Comparison of ENCODE assay signal across 9 cellular contexts in the genomic region with DNA sequence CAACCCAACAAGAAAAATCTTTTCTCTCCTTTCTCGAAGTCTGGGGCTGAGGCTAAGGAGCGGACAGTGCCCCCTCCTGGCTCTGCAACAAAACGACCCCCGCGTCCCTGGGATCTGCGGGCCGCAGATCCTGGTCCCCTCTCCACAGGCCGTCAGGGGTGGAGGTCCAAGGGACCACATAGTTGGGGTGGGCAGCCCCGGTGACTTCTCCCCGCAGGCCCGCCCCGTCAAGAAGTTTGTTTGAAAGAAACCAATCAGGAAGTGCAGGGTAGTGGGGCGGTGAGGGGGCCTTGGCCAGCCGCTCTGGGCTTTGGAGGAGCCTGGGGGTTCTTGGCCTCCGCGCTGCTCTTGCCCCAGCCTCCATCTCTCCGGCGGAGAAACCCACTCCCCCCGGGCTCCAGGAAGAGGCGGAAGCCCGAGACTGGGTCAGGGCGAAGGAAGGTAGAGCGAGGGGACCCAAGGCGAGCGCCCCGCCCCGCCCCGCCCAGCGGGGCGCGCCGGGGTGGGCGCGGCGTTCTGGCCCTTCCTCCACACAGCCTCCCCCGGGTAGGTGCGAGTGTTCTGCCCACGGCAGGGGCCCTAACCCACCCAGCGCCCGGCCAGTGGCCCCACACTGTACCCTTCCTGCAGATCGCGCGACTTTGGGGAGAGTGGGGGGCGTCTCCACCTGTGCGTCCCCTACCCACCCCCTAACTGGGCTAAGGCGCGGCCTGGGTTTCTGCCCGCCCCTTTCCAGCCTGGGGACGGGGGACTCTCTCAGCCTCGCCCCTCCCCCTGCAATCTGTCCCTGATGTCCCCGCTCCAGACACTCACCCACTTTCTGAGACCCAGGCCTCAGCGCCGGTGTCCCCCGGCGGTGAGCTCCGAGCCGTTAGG. TPM values are rescaled to one million over a fixed set of nuclear protein-coding genes. Genes with fewer than 3 reads are reported as not detected.
A peak's percentile ranks its signal among the peaks of the same experiment; 100 is the strongest.
DNase-seq lines count a peak whose midpoint lies in the region; ATAC-seq lines count a peak whose summit lies in the region.
"Had no signal": no experiment of that assay in that cellular context is flagged by ENCODE, and none has a peak within 500 bp of the region (broad histone marks: within the 10 kb centered on the region; RNA-seq: fewer than 3 reads in every experiment).

No MANE protein-coding gene starts in this region.

- peak; percentile 32 to 40 for ATAC-seq in CD4-positive, CD25-positive, alpha-beta regulatory T cell (ENCODE audit: low read depth in 2 of 2)
- peak; percentile 13 for ATAC-seq in activated CD8-positive, alpha-beta T cell treated with anti-CD3 and anti-CD28 coated beads, Interleukin-2, amount 10 ng/mL, durations not matched to agents 7 days and 5 days
- ATAC-seq in HG03342 (IDR thresholded peaks at IDR 0.05; ENCODE audit: unreplicated experiment) = no peak
- no peak for ATAC-seq in HG03460 (IDR thresholded peaks at IDR 0.05; ENCODE audit: unreplicated experiment)

- H3K36me3 ChIP-seq in CD4-positive, CD25-positive, alpha-beta regulatory T cell (ENCODE audit: control insufficient read depth, insufficient read depth, low read length) = no peaks in the 10 kb centered on the region
- H3K36me3 ChIP-seq in neuron (ENCODE audit: insufficient read depth, low read length) = no peaks in the 10 kb centered on the region

- no peaks in the 10 kb centered on the region for H3K27me3 ChIP-seq in CD4-positive, CD25-positive, alpha-beta regulatory T cell (ENCODE audit: control insufficient read depth, insufficient read depth, low read length)
- H3K27me3 ChIP-seq in neuron (ENCODE audit: insufficient read depth, low read length) = peaks cover 13% of the 10 kb centered on the region

- H3K4me1 ChIP-seq in CD4-positive, CD25-positive, alpha-beta regulatory T cell (ENCODE audit: control insufficient read depth, insufficient read depth, low read length, poor library complexity, severe bottlenecking) = peaks cover 20% of the 10 kb centered on the region
- peaks cover 9% of the 10 kb centered on the region for H3K4me1 ChIP-seq in neuron (ENCODE audit: insufficient read depth, low read length)

- peak overlapping the region; percentile 99 for H2AFZ ChIP-seq in neuron (ENCODE audit: low read depth, low read length)

- no peak overlapping the region for H3K4me3 ChIP-seq in CD4-positive, CD25-positive, alpha-beta regulatory T cell (ENCODE audit: low read depth, low read length)
- peak overlapping the region; percentile 87 for H3K4me3 ChIP-seq in neuron (ENCODE audit: low read length)

- H3K27ac Mint-ChIP-seq in CD4-positive, CD25-positive, alpha-beta regulatory T cell = no peak overlapping the region
- no peak overlapping the region for H3K27ac Mint-ChIP-seq in activated CD8-positive, alpha-beta T cell treated with anti-CD3 and anti-CD28 coated beads, Interleukin-2, amount 10 ng/mL, durations not matched to agents 7 days and 5 days

- CTCF ChIA-PET in activated CD8-positive, alpha-beta T cell treated with anti-CD3 and anti-CD28 coated beads, Interleukin-2, amount 10 ng/mL, durations not matched to agents 7 days and 5 days (lab: Charles Lee) = interaction anchor here (1.4 to 6.8 kb wide), 3 partner anchors 13 to 155 kb away, joined by 6 to 61 read pairs (median 8); no protein-coding TSS in a partner anchor

- no peaks in the 10 kb centered on the region for H3K9me3 Mint-ChIP-seq in CD4-positive, CD25-positive, alpha-beta regulatory T cell
- H3K9me3 Mint-ChIP-seq in activated CD8-positive, alpha-beta T cell treated with anti-CD3 and anti-CD28 coated beads, Interleukin-2, amount 10 ng/mL, durations not matched to agents 7 days and 5 days (ENCODE audit: insufficient read depth) = no peaks in the 10 kb centered on the region

- H3K4me3 Mint-ChIP-seq in CD4-positive, CD25-positive, alpha-beta regulatory T cell = peak overlapping the region; percentile 83 to 88 (median 83)
- peak overlapping the region; percentile 46 for H3K4me3 Mint-ChIP-seq in activated CD8-positive, alpha-beta T cell treated with anti-CD3 and anti-CD28 coated beads, Interleukin-2, amount 10 ng/mL, durations not matched to agents 7 days and 5 days

- no peak overlapping the region for H3K27ac ChIP-seq in CD4-positive, CD25-positive, alpha-beta regulatory T cell (ENCODE audit: insufficient read depth, low read length, poor library complexity, severe bottlenecking)
- H3K27ac ChIP-seq: KMS-11 had no signal

- H3K27me3 Mint-ChIP-seq in CD4-positive, CD25-positive, alpha-beta regulatory T cell = peaks cover 7% of the 10 kb centered on the region
- peaks cover 18% of the 10 kb centered on the region for H3K27me3 Mint-ChIP-seq in activated CD8-positive, alpha-beta T cell treated with anti-CD3 and anti-CD28 coated beads, Interleukin-2, amount 10 ng/mL, durations not matched to agents 7 days and 5 days (ENCODE audit: low read depth)

- POLR2A ChIA-PET in activated CD8-positive, alpha-beta T cell treated with anti-CD3 and anti-CD28 coated beads, Interleukin-2, amount 10 ng/mL, durations not matched to agents 7 days and 5 days (lab: Charles Lee) = no interaction called here

- no peaks in the 10 kb centered on the region for H3K36me3 Mint-ChIP-seq in CD4-positive, CD25-positive, alpha-beta regulatory T cell
- H3K36me3 Mint-ChIP-seq in activated CD8-positive, alpha-beta T cell treated with anti-CD3 and anti-CD28 coated beads, Interleukin-2, amount 10 ng/mL, durations not matched to agents 7 days and 5 days (ENCODE audit: low read depth) = no peaks in the 10 kb centered on the region

- in situ Hi-C loops in KBM-7 (cut with MboI; ENCODE audit: low pct_unique_long_range_greater_than_20kb, low sequenced_read_pairs) = loop anchor here (25.0 kb wide), 1 partner anchor 338 kb away; the partner anchor contains the start of gene SYT13

- H3K9me3 ChIP-seq in CD4-positive, CD25-positive, alpha-beta regulatory T cell (ENCODE audit: control insufficient read depth in 2 of 2, low read length in 2 of 2) = no peaks in the 10 kb centered on the region
- H3K9me3 ChIP-seq in neuron (ENCODE audit: low read length) = no peaks in the 10 kb centered on the region

- peaks cover 0 to 13% (median 7%) of the 10 kb centered on the region in 4 donors for H3K4me1 Mint-ChIP-seq in CD4-positive, CD25-positive, alpha-beta regulatory T cell
- H3K4me1 Mint-ChIP-seq in activated CD8-positive, alpha-beta T cell treated with anti-CD3 and anti-CD28 coated beads, Interleukin-2, amount 10 ng/mL, durations not matched to agents 7 days and 5 days (ENCODE audit: low read depth) = peaks cover 15% of the 10 kb centered on the region

- DNase-seq in CD4-positive, CD25-positive, alpha-beta regulatory T cell = peak; percentile 7 to 25 (median 24)
- peak; percentile 69 for DNase-seq in KBM-7
- DNase-seq in activated CD8-positive, alpha-beta T cell treated with anti-CD3 and anti-CD28 coated beads, Interleukin-2, amount 10 ng/mL, durations not matched to agents 7 days and 5 days = peak; percentile 35
- DNase-seq in fibroblast of peridontal ligament (ENCODE audit: extremely low read depth) = peak; percentile 26
- no peak for DNase-seq in NCI-H1930 (lab: John Stamatoyannopoulos, UW)

RNA-seq across cellular contexts. Expression of gene TP53I11, which starts 1.3 kb away (rescaled TPM):
- total RNA-seq in CD4-positive, CD25-positive, alpha-beta regulatory T cell = 17.4 TPM
- polyA plus RNA-seq in CD4-positive, CD25-positive, alpha-beta regulatory T cell = 1 to 10 TPM; 2.0 to 8.5 (median 2.4) TPM
- 1 to 10 TPM; 1.4 to 2.5 TPM for total RNA-seq in activated CD8-positive, alpha-beta T cell treated with anti-CD3 and anti-CD28 coated beads, Interleukin-2, amount 10 ng/mL, durations not matched to agents 7 days and 5 days

Comparison
In these comparisons a context has a peak if more than half of its experiments do, and no peak if none do; other contexts are left out.
1. ATAC-seq: peak in CD4-positive, CD25-positive, alpha-beta regulatory T cell (2 of 2) and activated CD8-positive, alpha-beta T cell treated with anti-CD3 and anti-CD28 coated beads, Interleukin-2, amount 10 ng/mL, durations not matched to agents 7 days and 5 days (single experiment); none in HG03342 (single experiment) and HG03460 (single experiment).
2. DNase-seq: peak in CD4-positive, CD25-positive, alpha-beta regulatory T cell (3 of 3), KBM-7 (single experiment), activated CD8-positive, alpha-beta T cell treated with anti-CD3 and anti-CD28 coated beads, Interleukin-2, amount 10 ng/mL, durations not matched to agents 7 days and 5 days (single experiment) and fibroblast of peridontal ligament (single experiment); none in NCI-H1930 (0 of 2).